ENCODE assay signal across 27 cellular contexts in the genomic region with DNA sequence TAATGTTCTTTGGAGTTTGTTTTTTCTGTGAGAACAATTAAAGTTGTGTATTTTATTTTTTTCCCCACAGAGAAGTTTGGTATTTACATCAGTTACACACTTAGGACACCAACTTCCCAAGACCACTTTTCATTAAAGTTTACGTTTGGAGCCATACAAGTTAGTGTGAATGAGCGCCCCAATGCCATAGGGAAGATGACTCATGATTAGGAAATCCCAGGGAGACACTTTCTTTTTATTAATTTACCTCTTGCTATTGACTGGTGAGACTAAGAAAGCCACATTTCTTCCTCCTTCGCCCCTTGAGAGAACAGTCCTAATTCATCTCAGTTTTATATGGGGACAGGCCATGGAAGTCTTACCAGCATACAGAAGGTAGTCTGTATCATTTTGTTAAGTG. TPM values are rescaled to one million over a fixed set of nuclear protein-coding genes. Genes with fewer than 3 reads are reported as not detected.
"Had no signal": no experiment of that assay in that cellular context is flagged by ENCODE, and none has a peak within 500 bp of the region (broad histone marks: within the 10 kb centered on the region; RNA-seq: fewer than 3 reads in every experiment).

No MANE protein-coding gene starts in this region.

- H3K27ac Mint-ChIP-seq: activated B cell treated with CpG ODN at 0.5 μM for 24 hours; activated CD4-positive, alpha-beta memory T cell treated with anti-CD3 and anti-CD28 coated beads for 36 hours; activated CD4-positive, alpha-beta T cell treated with anti-CD3 and anti-CD28 coated beads, Interleukin-2, amount 10 ng/mL, durations not matched to agents 7 days and 5 days; activated naive CD4-positive, alpha-beta T cell treated with anti-CD3 and anti-CD28 coated beads for 36 hours; activated naive CD8-positive, alpha-beta T cell; activated T-helper 17 cell treated with anti-CD3 and anti-CD28 coated beads, Interleukin-2, amount 50 U/mL, for 72 hours; T-cell had no signal

- FAIRE-seq: RCC 7860, TTC549 had no signal

- ATAC-seq: activated T-cell treated with anti-CD3 and anti-CD28 coated beads, Interleukin-2, amount 50 U/mL, for 4 hours; activated T-helper 17 cell treated with anti-CD3 and anti-CD28 coated beads, Interleukin-2, amount 50 U/mL, for 72 hours; PC-3; Right ventricle myocardium inferior; T-cell had no signal

- H3K9me3 Mint-ChIP-seq: activated T-helper 17 cell treated with anti-CD3 and anti-CD28 coated beads, Interleukin-2, amount 50 U/mL, for 72 hours had no signal

- H3K36me3 Mint-ChIP-seq: activated CD4-positive, alpha-beta memory T cell treated with anti-CD3 and anti-CD28 coated beads for 36 hours; activated naive CD8-positive, alpha-beta T cell; T-cell had no signal

- H3K27me3 Mint-ChIP-seq: activated B cell treated with CpG ODN at 0.5 μM for 24 hours; activated CD4-positive, alpha-beta memory T cell treated with anti-CD3 and anti-CD28 coated beads for 36 hours; activated CD4-positive, alpha-beta T cell treated with anti-CD3 and anti-CD28 coated beads, Interleukin-2, amount 10 ng/mL, durations not matched to agents 7 days and 5 days; activated naive CD8-positive, alpha-beta T cell; activated T-helper 17 cell treated with anti-CD3 and anti-CD28 coated beads, Interleukin-2, amount 50 U/mL, for 72 hours; T-cell had no signal

- H3K36me3 ChIP-seq: brain microvascular endothelial cell had no signal

- H3K27ac ChIP-seq: brain microvascular endothelial cell, SK-N-MC had no signal

- H3K4me3 Mint-ChIP-seq: activated B cell treated with CpG ODN at 0.5 μM for 24 hours; activated CD4-positive, alpha-beta memory T cell treated with anti-CD3 and anti-CD28 coated beads for 36 hours; activated CD4-positive, alpha-beta T cell treated with anti-CD3 and anti-CD28 coated beads, Interleukin-2, amount 10 ng/mL, durations not matched to agents 7 days and 5 days; activated naive CD4-positive, alpha-beta T cell treated with anti-CD3 and anti-CD28 coated beads for 36 hours; activated naive CD8-positive, alpha-beta T cell; activated T-cell treated with anti-CD3 and anti-CD28 coated beads, Interleukin-2, amount 50 U/mL, for 4 hours; activated T-helper 17 cell treated with anti-CD3 and anti-CD28 coated beads, Interleukin-2, amount 50 U/mL, for 72 hours; T-cell had no signal

- DNase-seq: activated B cell treated with CpG ODN at 0.5 μM for 24 hours; activated CD4-positive, alpha-beta memory T cell treated with anti-CD3 and anti-CD28 coated beads for 36 hours; activated CD4-positive, alpha-beta T cell treated with anti-CD3 and anti-CD28 coated beads, Interleukin-2, amount 10 ng/mL, durations not matched to agents 7 days and 5 days; activated CD8-positive, alpha-beta memory T cell treated with anti-CD3 and anti-CD28 coated beads for 24 hours; activated gamma-delta T cell; activated naive CD4-positive, alpha-beta T cell treated with anti-CD3 and anti-CD28 coated beads for 36 hours; activated T-cell treated with anti-CD3 and anti-CD28 coated beads, Interleukin-2, amount 50 U/mL, for 4 hours; amygdala; brain microvascular endothelial cell; caudate nucleus; KG1; NCI-H1105; NCI-H1436 treated with DMSO at 0.1 percent for 48 hours; NCI-H187; NCI-H2081; NCI-H446; NCI-H524; PC-3; T-cell; T-helper 2 cell; T1000 had no signal

- H3K4me1 Mint-ChIP-seq: activated B cell treated with CpG ODN at 0.5 μM for 24 hours; activated CD4-positive, alpha-beta T cell treated with anti-CD3 and anti-CD28 coated beads, Interleukin-2, amount 10 ng/mL, durations not matched to agents 7 days and 5 days; activated T-helper 17 cell treated with anti-CD3 and anti-CD28 coated beads, Interleukin-2, amount 50 U/mL, for 72 hours; T-cell had no signal

- H3K4me3 ChIP-seq: SK-N-MC had no signal

- H3K27me3 ChIP-seq: brain microvascular endothelial cell had no signal

RNA-seq across cellular contexts. Expression of a gene that starts 57.1 kb away (rescaled TPM):
- total RNA-seq: activated B cell treated with CpG ODN at 0.5 μM for 24 hours; activated CD4-positive, alpha-beta memory T cell treated with anti-CD3 and anti-CD28 coated beads for 36 hours; activated CD4-positive, alpha-beta T cell treated with anti-CD3 and anti-CD28 coated beads, Interleukin-2, amount 10 ng/mL, durations not matched to agents 7 days and 5 days; activated naive CD4-positive, alpha-beta T cell treated with anti-CD3 and anti-CD28 coated beads for 36 hours; activated T-helper 17 cell treated with anti-CD3 and anti-CD28 coated beads, Interleukin-2, amount 50 U/mL, for 72 hours had no signal
